ENCODE assay signal across 27 cellular contexts in genomic region chr13:102589291-102589822, GRCh38. TPM values are rescaled to one million over a fixed set of nuclear protein-coding genes. Genes with fewer than 3 reads are reported as not detected.
DNase-seq lines count a peak whose midpoint lies in the region; ATAC-seq and TF ChIP-seq lines count a peak whose summit lies in the region.
"Had no signal": no experiment of that assay in that cellular context is flagged by ENCODE, and none has a peak within 500 bp of the region (broad histone marks: within the 10 kb centered on the region; RNA-seq: fewer than 3 reads in every experiment).

No MANE protein-coding gene starts in this region.

- H2AFZ ChIP-seq in mammary epithelial cell (ENCODE audit: low read depth, low read length): peak overlapping the region; percentile 8
- no peak overlapping the region for H2AFZ ChIP-seq in hepatocyte
- H2AFZ ChIP-seq: GM23338, parathyroid adenoma had no signal

- peaks cover 40% of the 10 kb centered on the region for H3K4me1 ChIP-seq in mammary epithelial cell (ENCODE audit: insufficient read depth, low read length)
- peaks cover 3% of the 10 kb centered on the region for H3K4me1 ChIP-seq in hepatocyte (ENCODE audit: insufficient read depth)
- no peaks in the 10 kb centered on the region for H3K4me1 ChIP-seq in aorta (ENCODE audit: control insufficient read depth in 1 of 2, insufficient read depth in 2 of 2, low read length in 2 of 2)
- H3K4me1 ChIP-seq: BE2C, parathyroid adenoma had no signal

- H3K79me2 ChIP-seq in mammary epithelial cell (ENCODE audit: insufficient read depth, low read length) (no peaks in the 10 kb centered on the region), hepatocyte (no peaks in the 10 kb centered on the region)
- H3K79me2 ChIP-seq: parathyroid adenoma had no signal

- H3K27ac Mint-ChIP-seq in MCF 10A (ENCODE audit: low read depth, unreplicated experiment): no peak overlapping the region
- H3K27ac Mint-ChIP-seq: activated CD4-positive, alpha-beta T cell treated with anti-CD3 and anti-CD28 coated beads, Interleukin-2, amount 10 ng/mL, durations not matched to agents 7 days and 5 days; GM23338; HFFc6; IgD-negative memory B cell; type B pancreatic cell; WTC11 had no signal

- no peak for TF ChIP-seq CTCF in mammary epithelial cell (conservative IDR thresholded peaks at IDR 0.05 in 1 of 2, IDR thresholded peaks at IDR 0.05 in 1 of 2; ENCODE audit: extremely low read depth in 1 of 2, insufficient read depth in 1 of 2, low read depth in 1 of 2, low read length in 2 of 2)
- no peak for TF ChIP-seq CTCF in MCF 10A (IDR thresholded peaks at IDR 0.05; ENCODE audit: unreplicated experiment)
- TF ChIP-seq CTCF in dorsolateral prefrontal cortex (IDR thresholded peaks at IDR 0.05 in 54 of 56, conservative IDR thresholded peaks at IDR 0.05 in 2 of 56; ENCODE audit: low read depth in 1 of 56, partially characterized antibody in 56 of 56): peak in 4 of 56 donors; percentile 10 to 18 (median 12)
- no peak for TF ChIP-seq CTCF in hepatocyte (IDR thresholded peaks at IDR 0.05; ENCODE audit: poor library complexity)

- H3K4me1 Mint-ChIP-seq in MCF 10A (ENCODE audit: insufficient read depth, unreplicated experiment): peaks cover 6% of the 10 kb centered on the region

- H3K27ac ChIP-seq in mammary epithelial cell (ENCODE audit: insufficient read depth, low read depth, low read length): no peak overlapping the region
- H3K27ac ChIP-seq in dorsolateral prefrontal cortex: peak overlapping the region in 52 of 59 donors; percentile 3 to 80 (median 62)
- no peak overlapping the region for H3K27ac ChIP-seq in hepatocyte
- no peak overlapping the region for H3K27ac ChIP-seq in aorta (ENCODE audit: low read depth in 1 of 2, low read length in 2 of 2)
- H3K27ac ChIP-seq: parathyroid adenoma, Peyer's patch had no signal

- BruUV-seq in mammary epithelial cell (replicated peaks; lab: Mats Ljungman, UMichigan) (no TSS peak), MCF 10A (replicated peaks; lab: Mats Ljungman, UMichigan) (no TSS peak)

- H3K36me3 Mint-ChIP-seq in MCF 10A (ENCODE audit: insufficient read depth, unreplicated experiment): no peaks in the 10 kb centered on the region
- H3K36me3 Mint-ChIP-seq: brain, IgD-negative memory B cell, type B pancreatic cell, WTC11 had no signal

- POLR2A ChIA-PET in MCF 10A (lab: Yijun Ruan, JAX): interaction anchor here (0.6 to 0.7 kb wide), 2 partner anchors 9 to 12 kb away, joined by 3 read pairs; no protein-coding TSS in a partner anchor

- H4K20me1 ChIP-seq in mammary epithelial cell (ENCODE audit: insufficient read depth, low read length) (no peaks in the 10 kb centered on the region), hepatocyte (ENCODE audit: insufficient read depth, poor library complexity, severe bottlenecking) (no peaks in the 10 kb centered on the region)

- ATAC-seq in aorta (ENCODE audit: low FRiP score): no peak
- ATAC-seq: GM23338, WTC11 had no signal

- no peak overlapping the region for H3K4me3 ChIP-seq in mammary epithelial cell (replicated peaks in 1 of 3; ENCODE audit: insufficient read depth in 1 of 3, low read depth in 2 of 3, low read length in 3 of 3)
- H3K4me3 ChIP-seq in dorsolateral prefrontal cortex: no peak overlapping the region
- H3K4me3 ChIP-seq in hepatocyte: no peak overlapping the region
- H3K4me3 ChIP-seq in aorta (ENCODE audit: low read length in 2 of 2): no peak overlapping the region
- H3K4me3 ChIP-seq: GM23338, Peyer's patch, smooth muscle cell had no signal

- no peak overlapping the region for H3K4me2 ChIP-seq in mammary epithelial cell (ENCODE audit: insufficient read depth, low read depth, low read length)
- no peak overlapping the region for H3K4me2 ChIP-seq in hepatocyte
- H3K4me2 ChIP-seq: GM23338, smooth muscle cell had no signal

- dilution Hi-C loops in mammary epithelial cell (cut with HindIII; ENCODE audit: low sequenced_read_pairs): no loop called here

- WGBS in mammary epithelial cell (ENCODE audit: low coverage, missing lambda C conversion rate): 87% methylated on average over 7 of the region's 7 CpGs
- 78% methylated on average over 7 of the region's 7 CpGs for WGBS in hepatocyte (ENCODE audit: low lambda C conversion rate, missing lambda C conversion rate)
- 78 to 86% methylated on average over 7 of the region's 7 CpGs for WGBS in aorta, 2 donors

- DNase-seq in mammary epithelial cell: no peak
- DNase-seq in MCF 10A (ENCODE audit: unreplicated experiment): no peak
- DNase-seq in NCI-H2171 treated with DMSO at 0.1 percent for 48 hours (lab: John Stamatoyannopoulos, UW): peak; percentile 97
- DNase-seq in dorsolateral prefrontal cortex: peak in 3 of 10 donors; percentile 30 to 64 (median 48)
- DNase-seq in superior temporal gyrus (ENCODE audit: extremely low spot score): peak; percentile 38
- no peak for DNase-seq in hepatocyte (ENCODE audit: low spot score)
- no peak for DNase-seq in aorta
- no peak for DNase-seq in LoVo (ENCODE audit: low spot score)
- DNase-seq: activated CD4-positive, alpha-beta T cell treated with anti-CD3 and anti-CD28 coated beads, Interleukin-2, amount 10 ng/mL, durations not matched to agents 7 days and 5 days; activated T-cell treated with anti-CD3 and anti-CD28 coated beads, Interleukin-2, amount 50 U/mL, for 48 hours; BE2C; COR-L47; DND-41; HFFc6; NCI-H2107; NCI-H510A treated with DMSO at 0.1 percent for 48 hours; Peyer's patch; SHP77 treated with DMSO at 0.1 percent for 48 hours; stimulated activated CD4-positive, alpha-beta T cell treated with anti-CD3 and anti-CD28 coated beads, Interleukin-2, amount 100 ng/mL, for 24 hours had no signal

- in situ Hi-C loops in mammary epithelial cell (cut with MboI; ENCODE audit: low sequenced_read_pairs in 2 of 2): loop anchor here (10.0 kb wide), 1 partner anchor 255 kb away; the partner anchor contains the start of gene ERCC5 (in 2 of the 2)

- H3K27me3 ChIP-seq in mammary epithelial cell (ENCODE audit: insufficient read depth, low read length) (no peaks in the 10 kb centered on the region), dorsolateral prefrontal cortex (no peaks in the 10 kb centered on the region), hepatocyte (peaks cover 7% of the 10 kb centered on the region), aorta (ENCODE audit: control insufficient read depth in 1 of 2, insufficient read depth in 2 of 2, low read length in 1 of 2) (no peaks in the 10 kb centered on the region)
- H3K27me3 ChIP-seq: BE2C, Peyer's patch had no signal

- no peaks in the 10 kb centered on the region for H3K9me2 ChIP-seq in hepatocyte (replicated peaks; ENCODE audit: insufficient read depth)

- H3K9me3 ChIP-seq in mammary epithelial cell (replicated peaks; ENCODE audit: insufficient read depth, low read length): no peaks in the 10 kb centered on the region
- no peaks in the 10 kb centered on the region for H3K9me3 ChIP-seq in hepatocyte (ENCODE audit: low read depth)
- H3K9me3 ChIP-seq in aorta (ENCODE audit: control insufficient read depth, low read length): no peaks in the 10 kb centered on the region
- H3K9me3 ChIP-seq: BE2C, Peyer's patch had no signal

- intact Hi-C loops in mammary epithelial cell (cut with micrococcal nuclease): no loop called here
- intact Hi-C loops in MCF 10A (cut with micrococcal nuclease): no loop called here
- intact Hi-C loops in dorsolateral prefrontal cortex (cut with DNase I): no loop called here
- intact Hi-C loops in aorta (cut with DNase I): no loop called here

- peaks cover 5% of the 10 kb centered on the region for H3K27me3 Mint-ChIP-seq in MCF 10A (ENCODE audit: insufficient read depth, unreplicated experiment)
- H3K27me3 Mint-ChIP-seq: IgD-negative memory B cell had no signal

- CTCF ChIA-PET in mammary epithelial cell (lab: Charles Lee; ENCODE audit: low non-redundant PET): no interaction called here
- CTCF ChIA-PET in MCF 10A (lab: Yijun Ruan, JAX): interaction anchor here (0.6 to 6.2 kb wide), 8 partner anchors 9 to 281 kb away, joined by 3 to 48 read pairs (median 4); no protein-coding TSS in a partner anchor

- H3K9ac ChIP-seq in mammary epithelial cell (ENCODE audit: insufficient read depth, low read length): no peak overlapping the region
- H3K9ac ChIP-seq: parathyroid adenoma had no signal

- H3K4me3 Mint-ChIP-seq in MCF 10A (ENCODE audit: unreplicated experiment): no peak overlapping the region
- H3K4me3 Mint-ChIP-seq: activated CD4-positive, alpha-beta T cell treated with anti-CD3 and anti-CD28 coated beads, Interleukin-2, amount 10 ng/mL, durations not matched to agents 7 days and 5 days; GM23338; HFFc6; IgD-negative memory B cell; neural crest cell; type B pancreatic cell; WTC11 had no signal

- H3K36me3 ChIP-seq in mammary epithelial cell (ENCODE audit: insufficient read depth, low read length): no peaks in the 10 kb centered on the region
- H3K36me3 ChIP-seq in hepatocyte (replicated peaks; ENCODE audit: insufficient read depth, low read depth): no peaks in the 10 kb centered on the region
- no peaks in the 10 kb centered on the region for H3K36me3 ChIP-seq in aorta (ENCODE audit: control insufficient read depth in 1 of 2, insufficient read depth in 2 of 2, low read length in 1 of 2)
- H3K36me3 ChIP-seq: BE2C, Peyer's patch had no signal

- no peaks in the 10 kb centered on the region for H3K9me3 Mint-ChIP-seq in MCF 10A (ENCODE audit: unreplicated experiment)
- H3K9me3 Mint-ChIP-seq: activated CD4-positive, alpha-beta T cell treated with anti-CD3 and anti-CD28 coated beads, Interleukin-2, amount 10 ng/mL, durations not matched to agents 7 days and 5 days; brain; GM23338; HFFc6; IgD-negative memory B cell; neural crest cell; type B pancreatic cell; WTC11 had no signal

RNA-seq across cellular contexts. Expression of gene TPP2, which starts 7.4 kb away (rescaled TPM):
- 10 to 100 TPM; 42.8 to 46.5 TPM for total RNA-seq in mammary epithelial cell
- polyA plus RNA-seq in mammary epithelial cell: 19.2 TPM
- 37.5 TPM for polyA minus RNA-seq in mammary epithelial cell
- 35.1 and 44.2 TPM in 2 replicates for total RNA-seq in MCF 10A (2022)
- 10 to 100 TPM; 21.8 to 51.2 (median 39.7) TPM for total RNA-seq in dorsolateral prefrontal cortex
- 42.7 and 47.3 TPM in 2 replicates for total RNA-seq in hepatocyte
- 15.0 and 18.1 TPM in 2 replicates for polyA plus RNA-seq in hepatocyte
- total RNA-seq in aorta: 10 to 100 TPM; 36.9 to 44.9 TPM
- polyA plus RNA-seq in aorta: 10 to 100 TPM; 14.1 to 15.5 TPM

Comparison
In these comparisons a context has a peak if more than half of its experiments do, and no peak if none do; other contexts are left out.
1. DNase-seq: peak in NCI-H2171 treated with DMSO at 0.1 percent for 48 hours (single experiment) and superior temporal gyrus (single experiment); none in mammary epithelial cell (single experiment), MCF 10A (single experiment), hepatocyte (single experiment), aorta (0 of 2) and LoVo (single experiment).
2. H3K27ac ChIP-seq: peak in dorsolateral prefrontal cortex (52 of 59); none in mammary epithelial cell (single experiment), hepatocyte (single experiment) and aorta (0 of 2).